12 cellular contexts compared by ENCODE assay signal in the genomic region with DNA sequence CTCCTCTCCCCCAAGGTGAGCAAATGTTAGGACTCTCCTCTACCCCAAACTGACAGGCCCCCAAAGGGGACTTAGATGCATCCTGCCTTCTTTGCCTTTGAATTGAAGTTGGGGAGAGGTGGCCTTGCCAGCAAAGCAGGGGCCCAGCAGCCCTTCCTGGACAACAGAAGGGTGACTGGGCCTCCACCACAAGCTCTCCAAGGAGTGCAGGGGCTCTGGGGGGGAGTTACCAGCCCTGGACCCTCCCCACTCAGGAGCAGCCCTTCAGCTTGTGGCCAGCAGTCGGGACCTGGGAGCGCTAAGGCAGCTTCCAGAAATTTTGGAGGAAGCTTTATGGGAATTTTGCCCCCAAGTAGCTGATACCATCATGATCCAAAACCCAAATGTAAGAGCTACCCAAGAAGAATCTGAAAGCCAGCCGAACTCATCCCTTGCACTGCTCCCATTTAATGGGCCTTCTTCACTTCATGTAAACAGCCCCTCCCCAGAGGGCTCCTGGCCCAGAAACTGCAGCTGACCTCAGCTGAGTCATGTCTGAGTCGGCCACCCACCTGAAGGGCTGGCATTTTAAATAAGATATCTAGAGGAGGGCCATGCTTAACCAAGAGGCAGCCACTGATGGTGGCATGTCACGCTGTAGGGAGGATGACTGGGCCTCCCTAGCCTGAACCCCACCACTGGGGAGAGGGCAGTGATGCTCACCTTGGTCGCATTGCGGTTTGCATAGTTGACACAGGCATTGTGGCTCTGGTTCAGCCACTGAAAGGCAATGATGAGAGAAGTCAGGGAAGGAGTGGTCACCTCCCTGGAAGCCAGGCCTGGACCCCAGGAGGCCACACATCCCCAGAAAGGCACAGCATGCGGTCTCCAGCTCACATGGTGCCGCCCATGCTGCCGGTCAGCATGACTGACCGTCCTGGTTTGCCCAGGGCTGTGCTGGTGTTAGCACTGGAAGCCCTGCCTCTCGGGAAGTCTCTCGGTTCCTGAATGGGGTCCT.
DNase-seq lines count a peak whose midpoint lies in the region; ATAC-seq and TF ChIP-seq lines count a peak whose summit lies in the region.
"Had no signal": no experiment of that assay in that cellular context is flagged by ENCODE, and none has a peak within 500 bp of the region (broad histone marks: within the 10 kb centered on the region; RNA-seq: fewer than 3 reads in every experiment).

No MANE protein-coding gene starts in this region.

- H3K4me3 ChIP-seq in astrocyte of the spinal cord (ENCODE audit: low read depth, low read length) (no peak overlapping the region), left ventricle myocardium inferior (no peak overlapping the region), OCI-LY7 (ENCODE audit: low read depth, low read length, poor library complexity, severe bottlenecking) (no peak overlapping the region)
- H3K4me3 ChIP-seq: smooth muscle cell, uterus had no signal

- no peak overlapping the region for H3K4me3 Mint-ChIP-seq in HFFc6
- H3K4me3 Mint-ChIP-seq in stimulated activated naive B cell treated with anti-CD40 and anti-IgM and Interleukin-4, amounts not matched to agents 10 μg/mL and 1 μg/mL and 100 μg/mL, for 72 hours = no peak overlapping the region
- H3K4me3 Mint-ChIP-seq: activated naive CD4-positive, alpha-beta T cell treated with anti-CD3 and anti-CD28 coated beads, Interleukin-2, amount 50 U/mL, for 24 hours had no signal

- H3K4me1 ChIP-seq in left ventricle myocardium inferior (no peaks in the 10 kb centered on the region), OCI-LY7 (ENCODE audit: insufficient read depth, low read length, poor library complexity, severe bottlenecking) (no peaks in the 10 kb centered on the region)
- H3K4me1 ChIP-seq: uterus had no signal

- TF ChIP-seq CTCF in HFFc6 (IDR thresholded peaks at IDR 0.05) (no peak), astrocyte of the spinal cord (IDR thresholded peaks at IDR 0.05; ENCODE audit: low read depth, low read length) (no peak), left ventricle myocardium inferior (IDR thresholded peaks at IDR 0.05; ENCODE audit: borderline replicate concordance) (no peak), OCI-LY7 (conservative IDR thresholded peaks at IDR 0.05; ENCODE audit: low read length) (no peak)

- H2AFZ ChIP-seq in OCI-LY7 (ENCODE audit: low read length) = no peak overlapping the region

- no peaks in the 10 kb centered on the region for H3K36me3 Mint-ChIP-seq in HFFc6 (ENCODE audit: low read depth)
- peaks cover 5 to 7% of the 10 kb centered on the region in 2 donors for H3K36me3 Mint-ChIP-seq in stimulated activated naive B cell treated with anti-CD40 and anti-IgM and Interleukin-4, amounts not matched to agents 10 μg/mL and 1 μg/mL and 100 μg/mL, for 72 hours
- H3K36me3 Mint-ChIP-seq: activated naive CD4-positive, alpha-beta T cell treated with anti-CD3 and anti-CD28 coated beads, Interleukin-2, amount 50 U/mL, for 24 hours had no signal

- H3K9me2 ChIP-seq in OCI-LY7 (ENCODE audit: insufficient read depth, low read length) = no peaks in the 10 kb centered on the region

- H4K20me1 ChIP-seq in OCI-LY7 (ENCODE audit: insufficient read depth, low read length) = no peaks in the 10 kb centered on the region

- H3K27ac ChIP-seq in left ventricle myocardium inferior (replicated peaks) (no peak overlapping the region), OCI-LY7 (ENCODE audit: low read depth, low read length, poor library complexity, severe bottlenecking) (no peak overlapping the region)
- H3K27ac ChIP-seq: uterus had no signal

- DNase-seq in AG08396 (ENCODE audit: low spot score) = peak; percentile 34
- DNase-seq in HFFc6 = peak; percentile 5
- DNase-seq in astrocyte of the spinal cord (ENCODE audit: low read depth, low spot score) = peak; percentile 70
- DNase-seq in islet precursor cell = peak; percentile 70
- no peak for DNase-seq in stimulated activated naive B cell treated with anti-CD40 and anti-IgM and Interleukin-4, amounts not matched to agents 10 μg/mL and 1 μg/mL and 100 μg/mL, for 72 hours
- DNase-seq in left ventricle myocardium inferior = no peak
- no peak for DNase-seq in OCI-LY7 (ENCODE audit: low spot score)
- DNase-seq: SHP77 treated with DMSO at 0.1 percent for 48 hours had no signal

- no peak overlapping the region for H3K27ac Mint-ChIP-seq in HFFc6
- H3K27ac Mint-ChIP-seq in stimulated activated naive B cell treated with anti-CD40 and anti-IgM and Interleukin-4, amounts not matched to agents 10 μg/mL and 1 μg/mL and 100 μg/mL, for 72 hours = no peak overlapping the region
- H3K27ac Mint-ChIP-seq: activated naive CD4-positive, alpha-beta T cell treated with anti-CD3 and anti-CD28 coated beads, Interleukin-2, amount 50 U/mL, for 24 hours had no signal

- H3K9me3 ChIP-seq in left ventricle myocardium inferior (replicated peaks) = no peaks in the 10 kb centered on the region
- H3K9me3 ChIP-seq in OCI-LY7 (ENCODE audit: low read length) = no peaks in the 10 kb centered on the region
- H3K9me3 ChIP-seq: uterus had no signal

- no peaks in the 10 kb centered on the region; the same call in 1 of the 2 replicates for H3K27me3 Mint-ChIP-seq in HFFc6 (ENCODE audit: insufficient read depth)
- no peaks in the 10 kb centered on the region for H3K27me3 Mint-ChIP-seq in stimulated activated naive B cell treated with anti-CD40 and anti-IgM and Interleukin-4, amounts not matched to agents 10 μg/mL and 1 μg/mL and 100 μg/mL, for 72 hours
- H3K27me3 Mint-ChIP-seq: activated naive CD4-positive, alpha-beta T cell treated with anti-CD3 and anti-CD28 coated beads, Interleukin-2, amount 50 U/mL, for 24 hours had no signal

- no peaks in the 10 kb centered on the region for H3K79me2 ChIP-seq in OCI-LY7 (ENCODE audit: insufficient read depth, low read depth, low read length)

- no peak for ATAC-seq in GM18519 (IDR thresholded peaks at IDR 0.05; ENCODE audit: low FRiP score, unreplicated experiment)
- no peak for ATAC-seq in stimulated activated naive B cell treated with anti-CD40 and anti-IgM and Interleukin-4, amounts not matched to agents 10 μg/mL and 1 μg/mL and 100 μg/mL, for 72 hours (replicated peaks)

- BruUV-seq in OCI-LY7 (replicated peaks; lab: Mats Ljungman, UMichigan) = no TSS peak

- intact Hi-C loops in left ventricle myocardium inferior (cut with micrococcal nuclease) (loop anchor here (10.0 kb wide), 1 partner anchor 155 kb away; no protein-coding TSS in a partner anchor), OCI-LY7 (cut with micrococcal nuclease; ENCODE audit: unreplicated experiment) (no loop called here)

- CTCF ChIA-PET in OCI-LY7 (lab: Charles Lee; ENCODE audit: unreplicated experiment) = no interaction called here

- H3K9me3 Mint-ChIP-seq in HFFc6 = no peaks in the 10 kb centered on the region
- no peaks in the 10 kb centered on the region for H3K9me3 Mint-ChIP-seq in stimulated activated naive B cell treated with anti-CD40 and anti-IgM and Interleukin-4, amounts not matched to agents 10 μg/mL and 1 μg/mL and 100 μg/mL, for 72 hours
- H3K9me3 Mint-ChIP-seq: activated naive CD4-positive, alpha-beta T cell treated with anti-CD3 and anti-CD28 coated beads, Interleukin-2, amount 50 U/mL, for 24 hours had no signal

- no peak overlapping the region for H3K4me2 ChIP-seq in OCI-LY7 (ENCODE audit: low read length)
- H3K4me2 ChIP-seq: smooth muscle cell had no signal

- in situ Hi-C loops in astrocyte of the spinal cord (cut with HindIII; ENCODE audit: low sequenced_read_pairs) = no loop called here

- no peaks in the 10 kb centered on the region for H3K27me3 ChIP-seq in left ventricle myocardium inferior (ENCODE audit: low read depth)
- H3K27me3 ChIP-seq: uterus had no signal

- POLR2A ChIA-PET in OCI-LY7 (lab: Charles Lee) = interaction anchor here (0.6 kb wide), 1 partner anchor 209 kb away, joined by 11 read pairs; no protein-coding TSS in a partner anchor

- H3K36me3 ChIP-seq in left ventricle myocardium inferior = peaks cover 26% of the 10 kb centered on the region
- H3K36me3 ChIP-seq in OCI-LY7 (ENCODE audit: insufficient read depth, low read length) = no peaks in the 10 kb centered on the region
- H3K36me3 ChIP-seq: uterus had no signal

- H3K4me1 Mint-ChIP-seq in HFFc6 (ENCODE audit: low read depth) = peaks cover 14% of the 10 kb centered on the region
- no peaks in the 10 kb centered on the region for H3K4me1 Mint-ChIP-seq in stimulated activated naive B cell treated with anti-CD40 and anti-IgM and Interleukin-4, amounts not matched to agents 10 μg/mL and 1 μg/mL and 100 μg/mL, for 72 hours
- H3K4me1 Mint-ChIP-seq: activated naive CD4-positive, alpha-beta T cell treated with anti-CD3 and anti-CD28 coated beads, Interleukin-2, amount 50 U/mL, for 24 hours had no signal

Comparison
In these comparisons a context has a peak if more than half of its experiments do, and no peak if none do; other contexts are left out.
1. DNase-seq: peak in AG08396 (single experiment), HFFc6 (single experiment), astrocyte of the spinal cord (single experiment) and islet precursor cell (single experiment); none in stimulated activated naive B cell treated with anti-CD40 and anti-IgM and Interleukin-4, amounts not matched to agents 10 μg/mL and 1 μg/mL and 100 μg/mL, for 72 hours (single experiment), left ventricle myocardium inferior (single experiment) and OCI-LY7 (single experiment).